Comparison of ENCODE assay signal across 1 cellular context in the genomic region with DNA sequence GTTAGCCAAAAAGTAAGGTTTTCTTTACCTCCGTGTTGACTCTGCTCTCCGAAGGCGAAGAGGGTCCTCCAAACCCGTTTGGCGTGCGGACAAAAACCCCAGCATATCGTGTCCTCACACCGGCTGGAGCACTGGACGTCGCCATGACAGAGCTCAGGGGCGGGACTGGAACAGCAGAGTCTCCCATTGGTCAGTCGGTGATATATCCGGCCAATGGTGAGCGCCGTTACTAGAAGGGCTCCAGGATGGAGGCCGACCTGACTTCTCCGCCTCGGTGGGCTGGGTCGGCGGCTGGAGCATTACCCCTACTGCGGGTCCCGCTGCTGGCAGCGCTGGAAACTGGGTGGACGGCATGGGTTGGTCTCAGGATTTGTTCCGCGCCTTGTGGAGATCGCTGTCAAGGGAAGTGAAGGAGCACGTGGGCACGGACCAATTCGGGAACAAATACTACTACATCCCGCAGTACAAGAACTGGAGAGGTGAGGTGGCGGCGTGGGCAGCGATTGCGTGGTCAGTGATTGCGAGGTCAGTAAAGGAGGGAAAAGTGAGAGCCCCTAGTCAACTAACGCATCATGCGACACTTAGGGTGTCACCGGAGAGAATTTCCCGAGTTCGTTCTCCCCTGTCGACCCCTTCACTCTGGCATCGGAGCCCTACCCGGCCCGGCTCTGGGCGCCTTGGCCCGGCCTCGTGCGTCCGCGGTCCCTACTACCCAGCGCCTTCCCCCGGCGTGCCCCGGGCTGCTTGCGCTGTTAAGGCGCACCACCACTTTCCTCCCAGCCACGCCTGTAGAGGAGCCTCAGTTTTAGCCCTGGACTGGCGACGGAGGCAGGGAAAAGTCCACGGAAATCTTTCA.
TF ChIP-seq lines count a peak whose summit lies in the region.

A gene with protein sequence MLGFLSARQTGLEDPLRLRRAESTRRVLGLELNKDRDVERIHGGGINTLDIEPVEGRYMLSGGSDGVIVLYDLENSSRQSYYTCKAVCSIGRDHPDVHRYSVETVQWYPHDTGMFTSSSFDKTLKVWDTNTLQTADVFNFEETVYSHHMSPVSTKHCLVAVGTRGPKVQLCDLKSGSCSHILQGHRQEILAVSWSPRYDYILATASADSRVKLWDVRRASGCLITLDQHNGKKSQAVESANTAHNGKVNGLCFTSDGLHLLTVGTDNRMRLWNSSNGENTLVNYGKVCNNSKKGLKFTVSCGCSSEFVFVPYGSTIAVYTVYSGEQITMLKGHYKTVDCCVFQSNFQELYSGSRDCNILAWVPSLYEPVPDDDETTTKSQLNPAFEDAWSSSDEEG (minus strand): TSS at position 167 of the 856 bp plus-strand sequence. CDS start 62 bp downstream, at position 105.
A gene with protein sequence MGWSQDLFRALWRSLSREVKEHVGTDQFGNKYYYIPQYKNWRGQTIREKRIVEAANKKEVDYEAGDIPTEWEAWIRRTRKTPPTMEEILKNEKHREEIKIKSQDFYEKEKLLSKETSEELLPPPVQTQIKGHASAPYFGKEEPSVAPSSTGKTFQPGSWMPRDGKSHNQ (plus strand): TSS at position 302 of the 856 bp plus-strand sequence. CDS start 51 bp downstream, at position 353.

TF ChIP-seq in K562, 482 proteins besides CTCF, POLR2A, EP300 and RAD21 (continued from another document and continues in another):
- TF ChIP-seq, protein P1, sequence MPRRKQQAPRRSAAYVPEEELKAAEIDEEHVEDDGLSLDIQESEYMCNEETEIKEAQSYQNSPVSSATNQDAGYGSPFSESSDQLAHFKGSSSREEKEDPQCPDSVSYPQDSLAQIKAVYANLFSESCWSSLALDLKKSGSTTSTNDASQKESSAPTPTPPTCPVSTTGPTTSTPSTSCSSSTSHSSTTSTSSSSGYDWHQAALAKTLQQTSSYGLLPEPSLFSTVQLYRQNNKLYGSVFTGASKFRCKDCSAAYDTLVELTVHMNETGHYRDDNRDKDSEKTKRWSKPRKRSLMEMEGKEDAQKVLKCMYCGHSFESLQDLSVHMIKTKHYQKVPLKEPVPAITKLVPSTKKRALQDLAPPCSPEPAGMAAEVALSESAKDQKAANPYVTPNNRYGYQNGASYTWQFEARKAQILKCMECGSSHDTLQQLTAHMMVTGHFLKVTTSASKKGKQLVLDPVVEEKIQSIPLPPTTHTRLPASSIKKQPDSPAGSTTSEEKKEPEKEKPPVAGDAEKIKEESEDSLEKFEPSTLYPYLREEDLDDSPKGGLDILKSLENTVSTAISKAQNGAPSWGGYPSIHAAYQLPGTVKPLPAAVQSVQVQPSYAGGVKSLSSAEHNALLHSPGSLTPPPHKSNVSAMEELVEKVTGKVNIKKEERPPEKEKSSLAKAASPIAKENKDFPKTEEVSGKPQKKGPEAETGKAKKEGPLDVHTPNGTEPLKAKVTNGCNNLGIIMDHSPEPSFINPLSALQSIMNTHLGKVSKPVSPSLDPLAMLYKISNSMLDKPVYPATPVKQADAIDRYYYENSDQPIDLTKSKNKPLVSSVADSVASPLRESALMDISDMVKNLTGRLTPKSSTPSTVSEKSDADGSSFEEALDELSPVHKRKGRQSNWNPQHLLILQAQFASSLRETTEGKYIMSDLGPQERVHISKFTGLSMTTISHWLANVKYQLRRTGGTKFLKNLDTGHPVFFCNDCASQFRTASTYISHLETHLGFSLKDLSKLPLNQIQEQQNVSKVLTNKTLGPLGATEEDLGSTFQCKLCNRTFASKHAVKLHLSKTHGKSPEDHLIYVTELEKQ (CRISPR knock-in tag; IDR thresholded peaks at IDR 0.05), result no peak
- no peak for TF ChIP-seq HDGF (IDR thresholded peaks at IDR 0.05)
- no peak for TF ChIP-seq HOXB6 (CRISPR knock-in tag; IDR thresholded peaks at IDR 0.05; ENCODE audit: borderline replicate concordance)
- peak; percentile 38; the same call in 1 of the 2 replicates for TF ChIP-seq FOXP1 (CRISPR knock-in tag; IDR thresholded peaks at IDR 0.05)
- no peak for TF ChIP-seq BMI1 (IDR thresholded peaks at IDR 0.05; ENCODE audit: low read length)
- TF ChIP-seq, protein P2, sequence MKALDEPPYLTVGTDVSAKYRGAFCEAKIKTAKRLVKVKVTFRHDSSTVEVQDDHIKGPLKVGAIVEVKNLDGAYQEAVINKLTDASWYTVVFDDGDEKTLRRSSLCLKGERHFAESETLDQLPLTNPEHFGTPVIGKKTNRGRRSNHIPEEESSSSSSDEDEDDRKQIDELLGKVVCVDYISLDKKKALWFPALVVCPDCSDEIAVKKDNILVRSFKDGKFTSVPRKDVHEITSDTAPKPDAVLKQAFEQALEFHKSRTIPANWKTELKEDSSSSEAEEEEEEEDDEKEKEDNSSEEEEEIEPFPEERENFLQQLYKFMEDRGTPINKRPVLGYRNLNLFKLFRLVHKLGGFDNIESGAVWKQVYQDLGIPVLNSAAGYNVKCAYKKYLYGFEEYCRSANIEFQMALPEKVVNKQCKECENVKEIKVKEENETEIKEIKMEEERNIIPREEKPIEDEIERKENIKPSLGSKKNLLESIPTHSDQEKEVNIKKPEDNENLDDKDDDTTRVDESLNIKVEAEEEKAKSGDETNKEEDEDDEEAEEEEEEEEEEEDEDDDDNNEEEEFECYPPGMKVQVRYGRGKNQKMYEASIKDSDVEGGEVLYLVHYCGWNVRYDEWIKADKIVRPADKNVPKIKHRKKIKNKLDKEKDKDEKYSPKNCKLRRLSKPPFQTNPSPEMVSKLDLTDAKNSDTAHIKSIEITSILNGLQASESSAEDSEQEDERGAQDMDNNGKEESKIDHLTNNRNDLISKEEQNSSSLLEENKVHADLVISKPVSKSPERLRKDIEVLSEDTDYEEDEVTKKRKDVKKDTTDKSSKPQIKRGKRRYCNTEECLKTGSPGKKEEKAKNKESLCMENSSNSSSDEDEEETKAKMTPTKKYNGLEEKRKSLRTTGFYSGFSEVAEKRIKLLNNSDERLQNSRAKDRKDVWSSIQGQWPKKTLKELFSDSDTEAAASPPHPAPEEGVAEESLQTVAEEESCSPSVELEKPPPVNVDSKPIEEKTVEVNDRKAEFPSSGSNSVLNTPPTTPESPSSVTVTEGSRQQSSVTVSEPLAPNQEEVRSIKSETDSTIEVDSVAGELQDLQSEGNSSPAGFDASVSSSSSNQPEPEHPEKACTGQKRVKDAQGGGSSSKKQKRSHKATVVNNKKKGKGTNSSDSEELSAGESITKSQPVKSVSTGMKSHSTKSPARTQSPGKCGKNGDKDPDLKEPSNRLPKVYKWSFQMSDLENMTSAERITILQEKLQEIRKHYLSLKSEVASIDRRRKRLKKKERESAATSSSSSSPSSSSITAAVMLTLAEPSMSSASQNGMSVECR (CRISPR knock-in tag; IDR thresholded peaks at IDR 0.05), result peak; percentile 80
- TF ChIP-seq GTF2A2 (tag; IDR thresholded peaks at IDR 0.05), result no peak
- peak; percentile 46 for TF ChIP-seq CXXC5 (CRISPR knock-in tag; IDR thresholded peaks at IDR 0.05)
- TF ChIP-seq, protein P3, sequence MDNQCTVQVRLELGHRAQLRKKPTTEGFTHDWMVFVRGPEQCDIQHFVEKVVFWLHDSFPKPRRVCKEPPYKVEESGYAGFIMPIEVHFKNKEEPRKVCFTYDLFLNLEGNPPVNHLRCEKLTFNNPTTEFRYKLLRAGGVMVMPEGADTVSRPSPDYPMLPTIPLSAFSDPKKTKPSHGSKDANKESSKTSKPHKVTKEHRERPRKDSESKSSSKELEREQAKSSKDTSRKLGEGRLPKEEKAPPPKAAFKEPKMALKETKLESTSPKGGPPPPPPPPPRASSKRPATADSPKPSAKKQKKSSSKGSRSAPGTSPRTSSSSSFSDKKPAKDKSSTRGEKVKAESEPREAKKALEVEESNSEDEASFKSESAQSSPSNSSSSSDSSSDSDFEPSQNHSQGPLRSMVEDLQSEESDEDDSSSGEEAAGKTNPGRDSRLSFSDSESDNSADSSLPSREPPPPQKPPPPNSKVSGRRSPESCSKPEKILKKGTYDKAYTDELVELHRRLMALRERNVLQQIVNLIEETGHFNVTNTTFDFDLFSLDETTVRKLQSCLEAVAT (IDR thresholded peaks at IDR 0.05), result no peak; a peak in 1 of 4 replicates
- TF ChIP-seq ZNF133 (CRISPR knock-in tag; IDR thresholded peaks at IDR 0.05), result no peak
- no peak for TF ChIP-seq MYBL2 (IDR thresholded peaks at IDR 0.05; ENCODE audit: low read depth)
- TF ChIP-seq MYBL2 (CRISPR knock-in tag; IDR thresholded peaks at IDR 0.05; ENCODE audit: borderline replicate concordance), result no peak
- TF ChIP-seq, protein P4, sequence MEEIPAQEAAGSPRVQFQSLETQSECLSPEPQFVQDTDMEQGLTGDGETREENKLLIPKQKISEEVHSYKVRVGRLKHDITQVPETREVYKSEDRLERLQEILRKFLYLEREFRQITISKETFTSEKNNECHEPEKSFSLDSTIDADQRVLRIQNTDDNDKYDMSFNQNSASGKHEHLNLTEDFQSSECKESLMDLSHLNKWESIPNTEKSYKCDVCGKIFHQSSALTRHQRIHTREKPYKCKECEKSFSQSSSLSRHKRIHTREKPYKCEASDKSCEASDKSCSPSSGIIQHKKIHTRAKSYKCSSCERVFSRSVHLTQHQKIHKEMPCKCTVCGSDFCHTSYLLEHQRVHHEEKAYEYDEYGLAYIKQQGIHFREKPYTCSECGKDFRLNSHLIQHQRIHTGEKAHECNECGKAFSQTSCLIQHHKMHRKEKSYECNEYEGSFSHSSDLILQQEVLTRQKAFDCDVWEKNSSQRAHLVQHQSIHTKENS (CRISPR knock-in tag; IDR thresholded peaks at IDR 0.05), result no peak
- TF ChIP-seq CCNT2 (IDR thresholded peaks at IDR 0.05; ENCODE audit: borderline replicate concordance, extremely low read depth, insufficient read length, low read depth, low read length), result no peak
- TF ChIP-seq COPS2 (conservative IDR thresholded peaks at IDR 0.05), result no peak
- TF ChIP-seq ZSCAN32 (CRISPR knock-in tag; IDR thresholded peaks at IDR 0.05), result no peak
- TF ChIP-seq RBM17 (IDR thresholded peaks at IDR 0.05; ENCODE audit: borderline replicate concordance, low read depth, low read length), result no peak
- TF ChIP-seq, protein P5, sequence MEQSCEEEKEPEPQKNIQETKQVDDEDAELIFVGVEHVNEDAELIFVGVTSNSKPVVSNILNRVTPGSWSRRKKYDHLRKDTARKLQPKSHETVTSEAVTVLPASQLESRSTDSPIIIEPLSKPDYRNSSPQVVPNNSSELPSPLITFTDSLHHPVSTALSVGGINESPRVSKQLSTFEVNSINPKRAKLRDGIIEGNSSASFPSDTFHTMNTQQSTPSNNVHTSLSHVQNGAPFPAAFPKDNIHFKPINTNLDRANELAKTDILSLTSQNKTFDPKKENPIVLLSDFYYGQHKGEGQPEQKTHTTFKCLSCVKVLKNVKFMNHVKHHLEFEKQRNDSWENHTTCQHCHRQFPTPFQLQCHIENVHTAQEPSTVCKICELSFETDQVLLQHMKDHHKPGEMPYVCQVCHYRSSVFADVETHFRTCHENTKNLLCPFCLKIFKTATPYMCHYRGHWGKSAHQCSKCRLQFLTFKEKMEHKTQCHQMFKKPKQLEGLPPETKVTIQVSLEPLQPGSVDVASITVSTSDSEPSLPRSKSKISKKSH (CRISPR knock-in tag; IDR thresholded peaks at IDR 0.05), result no peak
- peak; percentile 82 for TF ChIP-seq NFYB (IDR thresholded peaks at IDR 0.05; ENCODE audit: extremely low read depth, insufficient read length)
- no peak for TF ChIP-seq ZBTB8A (IDR thresholded peaks at IDR 0.05; ENCODE audit: partially characterized antibody)
- TF ChIP-seq, protein P6, sequence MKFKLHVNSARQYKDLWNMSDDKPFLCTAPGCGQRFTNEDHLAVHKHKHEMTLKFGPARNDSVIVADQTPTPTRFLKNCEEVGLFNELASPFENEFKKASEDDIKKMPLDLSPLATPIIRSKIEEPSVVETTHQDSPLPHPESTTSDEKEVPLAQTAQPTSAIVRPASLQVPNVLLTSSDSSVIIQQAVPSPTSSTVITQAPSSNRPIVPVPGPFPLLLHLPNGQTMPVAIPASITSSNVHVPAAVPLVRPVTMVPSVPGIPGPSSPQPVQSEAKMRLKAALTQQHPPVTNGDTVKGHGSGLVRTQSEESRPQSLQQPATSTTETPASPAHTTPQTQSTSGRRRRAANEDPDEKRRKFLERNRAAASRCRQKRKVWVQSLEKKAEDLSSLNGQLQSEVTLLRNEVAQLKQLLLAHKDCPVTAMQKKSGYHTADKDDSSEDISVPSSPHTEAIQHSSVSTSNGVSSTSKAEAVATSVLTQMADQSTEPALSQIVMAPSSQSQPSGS (CRISPR knock-in tag; IDR thresholded peaks at IDR 0.05), result 0 out of 2 replicates have a peak, but pooled peaks have one; percentile 33
- TF ChIP-seq DMBX1 (CRISPR knock-in tag; IDR thresholded peaks at IDR 0.05; ENCODE audit: borderline replicate concordance), result no peak
- no peak for TF ChIP-seq ZFPM2 (CRISPR knock-in tag; IDR thresholded peaks at IDR 0.05)
- no peak for TF ChIP-seq ZNF785 (CRISPR knock-in tag; IDR thresholded peaks at IDR 0.05)
- TF ChIP-seq ZNF311 (CRISPR knock-in tag; IDR thresholded peaks at IDR 0.05), result no peak
- TF ChIP-seq HMG20B (CRISPR knock-in tag; IDR thresholded peaks at IDR 0.05), result no peak
- TF ChIP-seq RFX7 (CRISPR knock-in tag; IDR thresholded peaks at IDR 0.05), result no peak
- no peak for TF ChIP-seq ZNF23 (CRISPR knock-in tag; IDR thresholded peaks at IDR 0.05)
- TF ChIP-seq BACH1 (tag; IDR thresholded peaks at IDR 0.05), result no peak
- no peak for TF ChIP-seq WHSC1 (IDR thresholded peaks at IDR 0.05; ENCODE audit: low read length)
- TF ChIP-seq ESRRA (IDR thresholded peaks at IDR 0.05; ENCODE audit: borderline replicate concordance, low read depth), result peak; percentile 23; the same call in 1 of the 2 replicates
- TF ChIP-seq, protein P7, sequence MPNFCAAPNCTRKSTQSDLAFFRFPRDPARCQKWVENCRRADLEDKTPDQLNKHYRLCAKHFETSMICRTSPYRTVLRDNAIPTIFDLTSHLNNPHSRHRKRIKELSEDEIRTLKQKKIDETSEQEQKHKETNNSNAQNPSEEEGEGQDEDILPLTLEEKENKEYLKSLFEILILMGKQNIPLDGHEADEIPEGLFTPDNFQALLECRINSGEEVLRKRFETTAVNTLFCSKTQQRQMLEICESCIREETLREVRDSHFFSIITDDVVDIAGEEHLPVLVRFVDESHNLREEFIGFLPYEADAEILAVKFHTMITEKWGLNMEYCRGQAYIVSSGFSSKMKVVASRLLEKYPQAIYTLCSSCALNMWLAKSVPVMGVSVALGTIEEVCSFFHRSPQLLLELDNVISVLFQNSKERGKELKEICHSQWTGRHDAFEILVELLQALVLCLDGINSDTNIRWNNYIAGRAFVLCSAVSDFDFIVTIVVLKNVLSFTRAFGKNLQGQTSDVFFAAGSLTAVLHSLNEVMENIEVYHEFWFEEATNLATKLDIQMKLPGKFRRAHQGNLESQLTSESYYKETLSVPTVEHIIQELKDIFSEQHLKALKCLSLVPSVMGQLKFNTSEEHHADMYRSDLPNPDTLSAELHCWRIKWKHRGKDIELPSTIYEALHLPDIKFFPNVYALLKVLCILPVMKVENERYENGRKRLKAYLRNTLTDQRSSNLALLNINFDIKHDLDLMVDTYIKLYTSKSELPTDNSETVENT (CRISPR knock-in tag; IDR thresholded peaks at IDR 0.05), result no peak
- no peak for TF ChIP-seq ZNF445 (CRISPR knock-in tag; IDR thresholded peaks at IDR 0.05; ENCODE audit: low read depth)
- TF ChIP-seq, protein P8, sequence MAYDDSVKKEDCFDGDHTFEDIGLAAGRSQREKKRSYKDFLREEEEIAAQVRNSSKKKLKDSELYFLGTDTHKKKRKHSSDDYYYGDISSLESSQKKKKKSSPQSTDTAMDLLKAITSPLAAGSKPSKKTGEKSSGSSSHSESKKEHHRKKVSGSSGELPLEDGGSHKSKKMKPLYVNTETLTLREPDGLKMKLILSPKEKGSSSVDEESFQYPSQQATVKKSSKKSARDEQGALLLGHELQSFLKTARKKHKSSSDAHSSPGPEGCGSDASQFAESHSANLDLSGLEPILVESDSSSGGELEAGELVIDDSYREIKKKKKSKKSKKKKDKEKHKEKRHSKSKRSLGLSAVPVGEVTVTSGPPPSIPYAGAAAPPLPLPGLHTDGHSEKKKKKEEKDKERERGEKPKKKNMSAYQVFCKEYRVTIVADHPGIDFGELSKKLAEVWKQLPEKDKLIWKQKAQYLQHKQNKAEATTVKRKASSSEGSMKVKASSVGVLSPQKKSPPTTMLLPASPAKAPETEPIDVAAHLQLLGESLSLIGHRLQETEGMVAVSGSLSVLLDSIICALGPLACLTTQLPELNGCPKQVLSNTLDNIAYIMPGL (CRISPR knock-in tag; IDR thresholded peaks at IDR 0.05), result no peak
- no peak for TF ChIP-seq ZNF140 (CRISPR knock-in tag; IDR thresholded peaks at IDR 0.05)
- no peak for TF ChIP-seq TCF7L2 (IDR thresholded peaks at IDR 0.05; ENCODE audit: low read depth, low read length)
- TF ChIP-seq SIN3B (IDR thresholded peaks at IDR 0.05; ENCODE audit: low read depth), result peak; percentile 97
